ENCODE assay signal across 8 cellular contexts in genomic region chr5:74639538-74640449, GRCh38. TPM values are rescaled to one million over a fixed set of nuclear protein-coding genes. Genes with fewer than 3 reads are reported as not detected.
DNase-seq lines count a peak whose midpoint lies in the region; ATAC-seq and TF ChIP-seq lines count a peak whose summit lies in the region.

No MANE protein-coding gene starts in this region.

- WGBS in body of pancreas, 2 donors, result 1 to 3% methylated on average over 20 to 51 of the region's 61 CpGs

- TF ChIP-seq CTCF in body of pancreas (IDR thresholded peaks at IDR 0.05), result peak in 4 of 7 experiments; percentile 6 to 43 (median 33)

- ATAC-seq in GM19452 (IDR thresholded peaks at IDR 0.05; ENCODE audit: unreplicated experiment), result peak; percentile 11
- ATAC-seq in HG03521 (IDR thresholded peaks at IDR 0.05; ENCODE audit: unreplicated experiment), result peak; percentile 16
- peak; percentile 23 for ATAC-seq in body of pancreas

- peak overlapping the region; percentile 76 to 80 for H3K4me3 ChIP-seq in body of pancreas

- DNase-seq in CD1c-positive myeloid dendritic cell (ENCODE audit: extremely low spot score) (peak; percentile 56), SW480 (ENCODE audit: low spot score) (peak; percentile 52), body of pancreas (peak; percentile 46 to 60 (median 52)), iPS-NIHi11 (ENCODE audit: low spot score) (peak; percentile 50), NCI-H446 treated with DMSO at 0.1 percent for 48 hours (lab: John Stamatoyannopoulos, UW) (no peak)
- DNase-seq in stimulated activated CD4-positive, alpha-beta T cell treated with anti-CD3 and anti-CD28 coated beads, Interleukin-15, amount 100 ng/mL, for 24 hours, result peak; percentile 59

- peak overlapping the region; percentile 43 to 91 (median 86) for H3K27ac ChIP-seq in body of pancreas

- TF ChIP-seq POLR2A in body of pancreas (IDR thresholded peaks at IDR 0.05), result no peak

- H3K27me3 ChIP-seq in body of pancreas, result no peaks in the 10 kb centered on the region

- H3K4me1 ChIP-seq in body of pancreas, result peaks cover 36% of the 10 kb centered on the region

- H3K9me3 ChIP-seq in body of pancreas, result no peaks in the 10 kb centered on the region

- no peaks in the 10 kb centered on the region for H3K36me3 ChIP-seq in body of pancreas (replicated peaks in 1 of 2; ENCODE audit: insufficient read depth in 1 of 2, low read depth in 2 of 2)

- intact Hi-C loops in body of pancreas (cut with DNase I), result no loop called here

RNA-seq across cellular contexts. Expression of gene ENC1, which starts 0.7 kb away (rescaled TPM):
- 100 to 1,000 TPM in 1 of 2 donors, 10 to 100 TPM in 1; 34.0 to 116 TPM for total RNA-seq in body of pancreas

RNA-seq across cellular contexts. Expression of gene HEXB, which starts 45.2 kb away (rescaled TPM):
- total RNA-seq in body of pancreas, result 100 to 1,000 TPM; 136 to 157 TPM
